Comparison of ENCODE assay signal across 19 cellular contexts in the genomic region with DNA sequence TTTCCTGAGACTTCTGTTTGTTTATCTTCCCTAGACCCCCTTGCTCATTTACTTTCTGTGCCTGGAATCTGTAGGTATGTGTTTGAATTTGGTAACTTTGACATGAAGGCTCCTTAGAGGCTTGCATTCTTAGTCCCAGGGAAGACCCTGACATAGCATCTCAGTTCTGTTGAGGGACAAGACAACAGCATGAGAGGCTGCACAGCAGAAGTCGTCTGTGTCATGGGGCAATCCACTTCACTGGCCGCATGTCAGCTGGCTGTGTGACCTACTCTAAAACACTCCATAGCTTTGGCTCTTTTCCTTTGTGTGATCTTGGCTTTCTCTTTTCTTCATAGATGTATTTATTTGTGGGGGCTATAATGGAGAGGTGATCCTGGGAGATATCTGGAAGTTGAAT. TPM values are rescaled to one million over a fixed set of nuclear protein-coding genes. Genes with fewer than 3 reads are reported as not detected.
A peak's percentile ranks its signal among the peaks of the same experiment; 100 is the strongest.
DNase-seq lines count a peak whose midpoint lies in the region; ATAC-seq and TF ChIP-seq lines count a peak whose summit lies in the region.
"Had no signal": no experiment of that assay in that cellular context is flagged by ENCODE, and none has a peak within 500 bp of the region (broad histone marks: within the 10 kb centered on the region; RNA-seq: fewer than 3 reads in every experiment).

No MANE protein-coding gene starts in this region.

- H4K5ac ChIP-seq in H9 (ENCODE audit: insufficient read length, low read depth, low read length) = no peak overlapping the region

- no peak overlapping the region for H3K4me3 Mint-ChIP-seq in H9
- H3K4me3 Mint-ChIP-seq in brain = no peak overlapping the region
- peak overlapping the region in 1 of 3 experiments; percentile 8 for H3K4me3 Mint-ChIP-seq in nephron
- H3K4me3 Mint-ChIP-seq: B cell; CD4-positive, CD25-positive, alpha-beta regulatory T cell; CD8-positive, alpha-beta T cell; HFFc6 had no signal

- H3K27ac Mint-ChIP-seq in H9 = peak overlapping the region in 2 of 3 experiments; percentile 7 to 27; a peak in 1 of 7 replicates
- peak overlapping the region in 3 of 5 experiments; percentile 34 to 50 (median 42) for H3K27ac Mint-ChIP-seq in brain
- H3K27ac Mint-ChIP-seq in nephron = peak overlapping the region; percentile 76 to 96 (median 93)
- H3K27ac Mint-ChIP-seq: B cell; CD8-positive, alpha-beta T cell; HFFc6 had no signal

- H3K27ac ChIP-seq in H9 (ENCODE audit: insufficient read length, low read depth, low read length) = no peak overlapping the region
- H3K27ac ChIP-seq: BLaER1, C4-2B, GM23248 had no signal

- H3K23ac ChIP-seq in H9 (ENCODE audit: insufficient read length, low read depth, low read length) = no peak overlapping the region

- H3K9ac ChIP-seq in H9 (ENCODE audit: extremely low read depth, insufficient read length, low read length) = no peak overlapping the region
- H3K9ac ChIP-seq: BLaER1, GM23248 had no signal

- no peaks in the 10 kb centered on the region for H3K4me1 ChIP-seq in H9 (ENCODE audit: insufficient read depth, low read length)

- H3K27me3 Mint-ChIP-seq in H9 (ENCODE audit: low read depth) (no peaks in the 10 kb centered on the region), brain (no peaks in the 10 kb centered on the region), nephron (ENCODE audit: low read depth) (no peaks in the 10 kb centered on the region)
- H3K27me3 Mint-ChIP-seq: B cell; CD4-positive, CD25-positive, alpha-beta regulatory T cell had no signal

- WGBS in H9 (ENCODE audit: extremely low coverage, insufficient read length, low lambda C conversion rate) = no CpG with 5 or more reads among the region's 2 CpGs

- no peak overlapping the region for H4K91ac ChIP-seq in H9 (ENCODE audit: insufficient read length, low read depth, low read length)

- H3K4me1 Mint-ChIP-seq in H9 (peaks cover 4 to 15% of the 10 kb centered on the region in 2 experiments; a peak in 3 of 4 replicates), brain (peaks cover 45% of the 10 kb centered on the region), nephron (peaks cover 56% of the 10 kb centered on the region)
- H3K4me1 Mint-ChIP-seq: B cell; CD4-positive, CD25-positive, alpha-beta regulatory T cell had no signal

- H3K9me3 ChIP-seq in H9 (ENCODE audit: control insufficient read depth, low read depth, low read length) = no peaks in the 10 kb centered on the region
- H3K9me3 ChIP-seq: BLaER1, HAP-1 had no signal

- DNase-seq in H9 (no peak), H7 (no peak)
- DNase-seq: CD4-positive, CD25-positive, alpha-beta regulatory T cell; CD8-positive, alpha-beta T cell; DMS 273 treated with DMSO at 0.1 percent for 48 hours; DMS79; EL; GDM1; GM23248; HFFc6 had no signal

- TF ChIP-seq CTCF in H9 (conservative IDR thresholded peaks at IDR 0.05) = no peak
- no peak for TF ChIP-seq CTCF in brain (conservative IDR thresholded peaks at IDR 0.05)
- no peak for TF ChIP-seq CTCF in nephron (IDR thresholded peaks at IDR 0.05; ENCODE audit: unreplicated experiment in 3 of 3)

- H2AK5ac ChIP-seq in H9 (ENCODE audit: insufficient read length, low read length) = no peak overlapping the region

- H3K79me2 ChIP-seq in H9 (ENCODE audit: insufficient read depth, low read length) = no peaks in the 10 kb centered on the region

- H3K9me3 Mint-ChIP-seq in H9 (no peaks in the 10 kb centered on the region), brain (no peaks in the 10 kb centered on the region), nephron (no peaks in the 10 kb centered on the region)
- H3K9me3 Mint-ChIP-seq: CD8-positive, alpha-beta T cell; HFFc6 had no signal

- no peak overlapping the region for H4K8ac ChIP-seq in H9 (replicated peaks; ENCODE audit: insufficient read length, low read depth, low read length)

- peaks cover 2% of the 10 kb centered on the region for H3K36me3 ChIP-seq in H7 (replicated peaks; ENCODE audit: control insufficient read depth, insufficient read depth, low read length)

- H3K4me2 ChIP-seq in H9 (ENCODE audit: insufficient read depth, insufficient read length, low read length) = no peak overlapping the region
- H3K4me2 ChIP-seq: BLaER1 had no signal

- no peak overlapping the region for H3T11ph ChIP-seq in H9 (ENCODE audit: low read length)

- peaks cover 4% of the 10 kb centered on the region for H4K20me1 ChIP-seq in H9 (ENCODE audit: control insufficient read depth, insufficient read depth, insufficient read length)

- H2AFZ ChIP-seq in H9 (ENCODE audit: low read length) = no peak overlapping the region
- H2AFZ ChIP-seq: GM23248 had no signal

- H3K18ac ChIP-seq in H9 (ENCODE audit: insufficient read length, low read depth, low read length) = no peak overlapping the region

- H3K36me3 Mint-ChIP-seq in H9 (ENCODE audit: insufficient read depth in 1 of 3, low read depth in 3 of 3) (peaks cover 11 to 39% (median 39%) of the 10 kb centered on the region in 3 experiments; a peak in 6 of 7 replicates), brain (peaks cover 91% of the 10 kb centered on the region), nephron (ENCODE audit: low read depth) (peaks cover 77% of the 10 kb centered on the region)

- ATAC-seq in GM21367 (IDR thresholded peaks at IDR 0.05; ENCODE audit: unreplicated experiment) (no peak), GM18519 (IDR thresholded peaks at IDR 0.05; ENCODE audit: low FRiP score, unreplicated experiment) (no peak)
- ATAC-seq: CD8-positive, alpha-beta T cell; GM12878 had no signal

- no peak overlapping the region for H3K56ac ChIP-seq in H9 (ENCODE audit: insufficient read length, low read depth, low read length)

- H3K4me3 ChIP-seq in H7 (ENCODE audit: insufficient read depth, low read depth, low read length) = no peak overlapping the region
- H3K4me3 ChIP-seq: BLaER1, GM12878, GM23248, HAP-1 had no signal

- H3K27me3 ChIP-seq in H9 (ENCODE audit: insufficient read depth, low read length) (no peaks in the 10 kb centered on the region), H7 (ENCODE audit: control insufficient read depth, insufficient read depth, low read length) (no peaks in the 10 kb centered on the region)
- H3K27me3 ChIP-seq: BLaER1 had no signal

- H2BK120ac ChIP-seq in H9 (ENCODE audit: low read depth, low read length, poor library complexity, severe bottlenecking) = no peak overlapping the region

- no peak overlapping the region for H2BK5ac ChIP-seq in H9 (ENCODE audit: insufficient read length, low read length)

- no peak overlapping the region for H3K14ac ChIP-seq in H9 (ENCODE audit: insufficient read depth, low read length)

- no peak overlapping the region for H2BK20ac ChIP-seq in H9 (ENCODE audit: low read depth, low read length, poor library complexity, severe bottlenecking)

- H3K4ac ChIP-seq in H9 (ENCODE audit: low read depth, low read length) = no peak overlapping the region

- no peak overlapping the region for H2BK12ac ChIP-seq in H9 (ENCODE audit: insufficient read length, low read depth, low read length)

- H3K79me1 ChIP-seq in H9 (ENCODE audit: insufficient read depth, low read depth, low read length, poor library complexity, severe bottlenecking) = no peaks in the 10 kb centered on the region

- H3K23me2 ChIP-seq in H9 (ENCODE audit: insufficient read length, low read depth, low read length, poor library complexity, severe bottlenecking) = no peaks in the 10 kb centered on the region

- H2BK15ac ChIP-seq in H9 (ENCODE audit: low read depth, low read length) = no peak overlapping the region

RNA-seq across cellular contexts. Expression of gene KLHDC10, which starts 58.8 kb away (rescaled TPM):
- 16.7 and 17.3 TPM in 2 replicates for total RNA-seq in H9 (2021)
- polyA plus RNA-seq in brain (ENCODE audit: insufficient read depth, low read depth, low replicate concordance) = 35.2 TPM
- total RNA-seq in H7 (2014; rRNA removed; shearing (Covaris generic)) = 13.9 and 15.5 TPM in 2 replicates

Comparison
In these comparisons a context has a peak if more than half of its experiments do, and no peak if none do; other contexts are left out.
1. H3K27ac Mint-ChIP-seq: peak in every context shown above with its lines; median percentile 93 in nephron; 42 in brain; 17 in H9.